In genomic region chr1:240517891-240518290, GRCh38 we compare ENCODE assay signal across 7 cellular contexts.
"Had no signal": no experiment of that assay in that cellular context is flagged by ENCODE, and none has a peak within 500 bp of the region (broad histone marks: within the 10 kb centered on the region; RNA-seq: fewer than 3 reads in every experiment).

No MANE protein-coding gene starts in this region.

- H3K4me2 ChIP-seq: GM23338 had no signal

- H3K27ac ChIP-seq: HL-60 had no signal

- DNase-seq: H9, HCEC 1CT, HFFc6, KBM-7 had no signal

- H2AFZ ChIP-seq: GM23338 had no signal

- H3K4me3 ChIP-seq: GM23338 had no signal

- ATAC-seq: GM23338, HepG2 had no signal
